In genomic region chr12:45655186-45655585, GRCh38 we compare ENCODE assay signal across 9 cellular contexts.
DNase-seq lines count a peak whose midpoint lies in the region; ATAC-seq and TF ChIP-seq lines count a peak whose summit lies in the region.
"Had no signal": no experiment of that assay in that cellular context is flagged by ENCODE, and none has a peak within 500 bp of the region (broad histone marks: within the 10 kb centered on the region; RNA-seq: fewer than 3 reads in every experiment).

No MANE protein-coding gene starts in this region.

- H3K4me2 ChIP-seq in PC-3 (ENCODE audit: low read length) = no peak overlapping the region

- no peaks in the 10 kb centered on the region for H3K36me3 Mint-ChIP-seq in CD8-positive, alpha-beta memory T cell
- peaks cover 2% of the 10 kb centered on the region for H3K36me3 Mint-ChIP-seq in activated naive CD8-positive, alpha-beta T cell treated with anti-CD3 and anti-CD28 coated beads for 36 hours
- H3K36me3 Mint-ChIP-seq: brain had no signal

- no peaks in the 10 kb centered on the region for H3K27me3 ChIP-seq in CD8-positive, alpha-beta memory T cell (ENCODE audit: insufficient read depth, low read length, poor library complexity, severe bottlenecking)
- no peaks in the 10 kb centered on the region for H3K27me3 ChIP-seq in PC-3 (ENCODE audit: low read length)

- peak; percentile 86 for ATAC-seq in HG02885 (IDR thresholded peaks at IDR 0.05; ENCODE audit: poor library complexity, unreplicated experiment)
- ATAC-seq in PC-3 = peak; percentile 98
- ATAC-seq in HG03097 (IDR thresholded peaks at IDR 0.05; ENCODE audit: low FRiP score, unreplicated experiment) = no peak
- ATAC-seq in HG02588 (IDR thresholded peaks at IDR 0.05; ENCODE audit: unreplicated experiment) = no peak
- ATAC-seq in GM21515 (IDR thresholded peaks at IDR 0.05; ENCODE audit: unreplicated experiment) = no peak

- no peaks in the 10 kb centered on the region for H3K4me1 ChIP-seq in CD8-positive, alpha-beta memory T cell (ENCODE audit: insufficient read depth, low read length)
- no peaks in the 10 kb centered on the region for H3K4me1 ChIP-seq in PC-3 (ENCODE audit: insufficient read depth, low read length)

- H4K20me1 ChIP-seq in PC-3 (ENCODE audit: low read length) = no peaks in the 10 kb centered on the region

- TF ChIP-seq CTCF in PC-3 (conservative IDR thresholded peaks at IDR 0.05; ENCODE audit: low read depth, low read length) = peak; percentile 43; the same call in 1 of the 2 replicates

- H3K9me3 ChIP-seq in CD8-positive, alpha-beta memory T cell (ENCODE audit: low read length) = no peaks in the 10 kb centered on the region
- no peaks in the 10 kb centered on the region for H3K9me3 ChIP-seq in PC-3 (ENCODE audit: low read length)

- H3K36me3 ChIP-seq in CD8-positive, alpha-beta memory T cell (ENCODE audit: insufficient read depth, low read length) = no peaks in the 10 kb centered on the region
- H3K36me3 ChIP-seq in PC-3 (ENCODE audit: low read depth, low read length) = no peaks in the 10 kb centered on the region

- H3K4me3 ChIP-seq in CD8-positive, alpha-beta memory T cell (ENCODE audit: low read length) = no peak overlapping the region
- no peak overlapping the region for H3K4me3 ChIP-seq in PC-3 (ENCODE audit: low read length)

- no TSS peak for BruUV-seq in PC-3 (replicated peaks; lab: Mats Ljungman, UMichigan)

- no peak overlapping the region for H2AFZ ChIP-seq in PC-3 (ENCODE audit: low read length)

- H3K27ac ChIP-seq in CD8-positive, alpha-beta memory T cell (ENCODE audit: low read depth, low read length) = no peak overlapping the region
- no peak overlapping the region for H3K27ac ChIP-seq in PC-3 (ENCODE audit: low read length)

- CTCF ChIA-PET in CD8-positive, alpha-beta memory T cell (lab: Charles Lee) = interaction anchor here (0.7 to 3.4 kb wide), 7 partner anchors 14 to 92 kb away, joined by 3 to 34 read pairs (median 5); partner anchors contain the start of gene ARID2
- CTCF ChIA-PET in PC-3 (lab: Charles Lee) = no interaction called here

- H3K9ac ChIP-seq in PC-3 (ENCODE audit: low read length) = no peak overlapping the region

- POLR2A ChIA-PET in CD8-positive, alpha-beta memory T cell (lab: Charles Lee) = interaction anchor here (1.3 kb wide), 2 partner anchors 71 to 73 kb away, joined by 5 to 7 read pairs; no protein-coding TSS in a partner anchor
- POLR2A ChIA-PET in PC-3 (lab: Charles Lee; ENCODE audit: unreplicated experiment) = no interaction called here

- no peaks in the 10 kb centered on the region for H3K9me3 Mint-ChIP-seq in CD8-positive, alpha-beta memory T cell
- peaks cover 2% of the 10 kb centered on the region for H3K9me3 Mint-ChIP-seq in activated naive CD8-positive, alpha-beta T cell treated with anti-CD3 and anti-CD28 coated beads for 36 hours

- H3K27me3 Mint-ChIP-seq in CD8-positive, alpha-beta memory T cell = peaks cover 2 to 20% of the 10 kb centered on the region in 2 donors
- no peaks in the 10 kb centered on the region for H3K27me3 Mint-ChIP-seq in activated naive CD8-positive, alpha-beta T cell treated with anti-CD3 and anti-CD28 coated beads for 36 hours

- H3F3A ChIP-seq in PC-3 (ENCODE audit: low read length, unreplicated experiment) = no peaks in the 10 kb centered on the region

- intact Hi-C loops in PC-3 (cut with micrococcal nuclease) = loop anchor here (5.0 to 10.0 kb wide), 2 partner anchors 72 to 110 kb away; partner anchors contain the start of gene ARID2

- H3K4me3 Mint-ChIP-seq in CD8-positive, alpha-beta memory T cell = no peak overlapping the region
- no peak overlapping the region for H3K4me3 Mint-ChIP-seq in activated naive CD8-positive, alpha-beta T cell treated with anti-CD3 and anti-CD28 coated beads for 36 hours
- H3K4me3 Mint-ChIP-seq: brain had no signal

- no peaks in the 10 kb centered on the region for H3K79me2 ChIP-seq in PC-3 (ENCODE audit: low read length)

- H3K4me1 Mint-ChIP-seq in CD8-positive, alpha-beta memory T cell = peaks cover 0 to 11% (median 0%) of the 10 kb centered on the region in 3 donors
- peaks cover 6% of the 10 kb centered on the region for H3K4me1 Mint-ChIP-seq in activated naive CD8-positive, alpha-beta T cell treated with anti-CD3 and anti-CD28 coated beads for 36 hours

- peak; percentile 27 to 81 (median 60) for DNase-seq in CD8-positive, alpha-beta memory T cell
- DNase-seq in PC-3 = peak; percentile 54
- peak; percentile 47 for DNase-seq in activated naive CD8-positive, alpha-beta T cell treated with anti-CD3 and anti-CD28 coated beads for 36 hours
- peak; percentile 6 for DNase-seq in renal cortical epithelial cell (ENCODE audit: low read depth)

- H3K27ac Mint-ChIP-seq in CD8-positive, alpha-beta memory T cell = no peak overlapping the region
- no peak overlapping the region for H3K27ac Mint-ChIP-seq in activated naive CD8-positive, alpha-beta T cell treated with anti-CD3 and anti-CD28 coated beads for 36 hours
- H3K27ac Mint-ChIP-seq: brain had no signal

- H3K9me2 ChIP-seq in PC-3 (replicated peaks; ENCODE audit: low read length) = no peaks in the 10 kb centered on the region

Comparison
In these comparisons a context has a peak if more than half of its experiments do, and no peak if none do; other contexts are left out.
1. DNase-seq: peak in every context shown above with its lines; median percentile 60 in CD8-positive, alpha-beta memory T cell; 54 in PC-3; 47 in activated naive CD8-positive, alpha-beta T cell treated with anti-CD3 and anti-CD28 coated beads for 36 hours; 6 in renal cortical epithelial cell.
2. ATAC-seq: peak in HG02885 (single experiment) and PC-3 (single experiment); none in HG03097 (single experiment), HG02588 (single experiment) and GM21515 (single experiment).